In the genomic region with DNA sequence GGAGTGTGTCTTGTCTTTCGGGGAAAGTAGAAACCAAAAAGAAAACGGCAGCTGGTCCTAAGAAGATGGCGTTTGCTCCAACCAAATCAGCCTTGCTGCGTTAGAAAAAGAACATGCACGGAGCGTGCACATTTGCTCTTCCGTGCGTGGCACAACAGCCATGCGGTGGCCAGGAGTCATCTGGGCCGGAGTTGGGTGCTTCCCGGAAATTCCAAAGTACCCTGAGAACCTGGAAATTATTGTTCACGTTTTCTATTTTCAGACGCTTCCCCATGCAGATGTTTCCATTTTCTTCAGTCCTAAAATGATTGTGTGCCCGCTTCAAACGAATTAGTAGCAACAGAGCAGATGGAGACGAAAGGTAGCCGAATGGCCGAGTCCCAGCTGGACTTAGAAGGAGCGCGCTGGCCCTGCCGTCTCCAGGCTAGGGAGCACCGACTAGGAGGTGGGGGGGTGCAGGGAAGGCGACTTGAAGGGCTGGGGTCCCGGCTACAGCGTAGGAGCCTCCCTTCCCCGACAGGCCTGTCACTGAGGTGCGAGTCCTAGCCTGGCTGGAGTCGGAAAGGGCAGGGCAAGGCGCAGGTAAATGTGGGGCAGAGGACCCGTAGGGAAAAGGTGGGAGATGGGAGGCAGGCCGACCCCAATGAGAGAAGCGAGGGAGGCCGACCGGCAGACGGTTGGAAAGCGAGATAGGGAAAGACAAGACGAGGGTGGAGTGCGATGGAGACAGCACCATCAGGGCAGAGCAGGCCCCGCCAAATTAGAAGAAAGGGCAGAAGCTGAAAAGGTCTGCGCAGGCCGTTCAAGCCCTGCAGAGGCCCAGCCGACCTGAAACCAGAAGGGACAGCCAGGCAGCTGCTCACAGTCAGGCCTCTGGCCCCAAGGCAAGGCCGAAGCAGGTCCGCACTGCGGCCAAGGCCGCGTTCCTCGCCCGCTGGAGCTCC, we compare ENCODE assay signal across 16 cellular contexts. TPM values are rescaled to one million over a fixed set of nuclear protein-coding genes. Genes with fewer than 3 reads are reported as not detected.
DNase-seq lines count a peak whose midpoint lies in the region; ATAC-seq and TF ChIP-seq lines count a peak whose summit lies in the region.
"Had no signal": no experiment of that assay in that cellular context is flagged by ENCODE, and none has a peak within 500 bp of the region (broad histone marks: within the 10 kb centered on the region; RNA-seq: fewer than 3 reads in every experiment).

No MANE protein-coding gene starts in this region.

- TF ChIP-seq CTCF in SK-N-SH (IDR thresholded peaks at IDR 0.05) (no peak), Panc1 (IDR thresholded peaks at IDR 0.05) (no peak), endodermal cell (conservative IDR thresholded peaks at IDR 0.05) (no peak), osteocyte (IDR thresholded peaks at IDR 0.05) (no peak)

- TF ChIP-seq RAD21 in SK-N-SH (IDR thresholded peaks at IDR 0.05; ENCODE audit: low read length), result no peak

- no peaks in the 10 kb centered on the region for H3K9me3 ChIP-seq in SK-N-SH
- no peaks in the 10 kb centered on the region for H3K9me3 ChIP-seq in Panc1 (ENCODE audit: control insufficient read depth, insufficient read depth, low read depth, low read length)
- H3K9me3 ChIP-seq in endodermal cell (ENCODE audit: control insufficient read depth, low read length), result peaks cover 5% of the 10 kb centered on the region
- H3K9me3 ChIP-seq: body of pancreas, ovary had no signal

- peaks cover 25% of the 10 kb centered on the region for H3K4me1 Mint-ChIP-seq in endodermal cell
- peaks cover 29% of the 10 kb centered on the region for H3K4me1 Mint-ChIP-seq in osteocyte (ENCODE audit: unreplicated experiment)

- in situ Hi-C loops in Panc1 (cut with HindIII; ENCODE audit: low pct_unique_long_range_greater_than_20kb, low sequenced_read_pairs), result no loop called here

- H3K27ac ChIP-seq in SK-N-SH (ENCODE audit: low read depth in 2 of 2, low read length in 1 of 2) (no peak overlapping the region), Panc1 (ENCODE audit: low read length) (peak overlapping the region; percentile 73), endodermal cell (ENCODE audit: low read depth, low read length) (no peak overlapping the region)
- H3K27ac ChIP-seq: body of pancreas, ovary had no signal

- H3K4me3 Mint-ChIP-seq in endodermal cell, result peak overlapping the region; percentile 29
- peak overlapping the region; percentile 53 for H3K4me3 Mint-ChIP-seq in osteocyte (ENCODE audit: unreplicated experiment)

- no TSS peak for BruUV-seq in Panc1 (replicated peaks; lab: Mats Ljungman, UMichigan)

- H3K27ac Mint-ChIP-seq in endodermal cell (no peak overlapping the region), osteocyte (ENCODE audit: unreplicated experiment) (no peak overlapping the region)

- H3K9me3 Mint-ChIP-seq in endodermal cell, result peaks cover 3% of the 10 kb centered on the region
- H3K9me3 Mint-ChIP-seq in osteocyte (ENCODE audit: unreplicated experiment), result no peaks in the 10 kb centered on the region

- ATAC-seq in SK-N-SH treated with all-trans-retinoic acid at 6 μM for 48 hours, result no peak
- peak; percentile 3 for ATAC-seq in Panc1
- ATAC-seq in GM18858 (IDR thresholded peaks at IDR 0.05; ENCODE audit: unreplicated experiment), result no peak
- ATAC-seq: body of pancreas had no signal

- H3K36me3 ChIP-seq in SK-N-SH (replicated peaks in 1 of 2; ENCODE audit: control insufficient read depth in 1 of 2, insufficient read depth in 2 of 2, low read length in 1 of 2) (no peaks in the 10 kb centered on the region), Panc1 (ENCODE audit: control insufficient read depth, insufficient read depth, low read length) (no peaks in the 10 kb centered on the region), endodermal cell (ENCODE audit: control insufficient read depth, insufficient read depth, low read length) (no peaks in the 10 kb centered on the region)
- H3K36me3 ChIP-seq: ovary had no signal

- WGBS in SK-N-SH (ENCODE audit: low lambda C conversion rate), result 53% methylated on average over 38 of the region's 49 CpGs
- 12 to 13% methylated on average over 39 to 49 of the region's 49 CpGs for WGBS in endodermal cell (ENCODE audit: insufficient coverage in 1 of 2, insufficient read length in 1 of 2), 2 experiments

- no peak overlapping the region for H3K4me3 ChIP-seq in SK-N-SH (ENCODE audit: low read depth in 2 of 2, low read length in 1 of 2)
- H3K4me3 ChIP-seq in Panc1 (ENCODE audit: low read depth in 2 of 2, low read length in 2 of 2), result peak overlapping the region; percentile 50 to 53
- H3K4me3 ChIP-seq in endodermal cell (ENCODE audit: low read length), result no peak overlapping the region
- H3K4me3 ChIP-seq: body of pancreas, ovary had no signal

- peak overlapping the region; percentile 37; the same call in 1 of the 2 replicates for H3K4me2 ChIP-seq in SK-N-SH

- no peaks in the 10 kb centered on the region for H3K9me2 ChIP-seq in SK-N-SH

- no peaks in the 10 kb centered on the region for H3K79me2 ChIP-seq in SK-N-SH (ENCODE audit: insufficient read depth)

- intact Hi-C loops in Panc1 (cut with micrococcal nuclease; ENCODE audit: unreplicated experiment), result no loop called here

- H3K27me3 Mint-ChIP-seq in endodermal cell (ENCODE audit: insufficient read depth), result peaks cover 94% of the 10 kb centered on the region
- H3K27me3 Mint-ChIP-seq in osteocyte (ENCODE audit: unreplicated experiment), result peaks cover 71% of the 10 kb centered on the region

- H3K27me3 ChIP-seq in SK-N-SH (ENCODE audit: insufficient read depth) (peaks cover 91% of the 10 kb centered on the region), Panc1 (ENCODE audit: control insufficient read depth, insufficient read depth, low read length) (no peaks in the 10 kb centered on the region), endodermal cell (ENCODE audit: control insufficient read depth, insufficient read depth, low read length, poor library complexity, severe bottlenecking) (peaks cover 97% of the 10 kb centered on the region)

- no peaks in the 10 kb centered on the region for H3F3A ChIP-seq in SK-N-SH (replicated peaks; ENCODE audit: insufficient read depth)

- CTCF ChIA-PET in SK-N-SH (lab: Yijun Ruan, JAX), result interaction anchor here (0.6 to 9.3 kb wide), 4 partner anchors 8 to 272 kb away, joined by 3 to 69 read pairs (median 12); no protein-coding TSS in a partner anchor
- CTCF ChIA-PET in Panc1 (lab: Charles Lee), result interaction anchor here (0.6 kb wide), 1 partner anchor 60 kb away, joined by 3 read pairs; no protein-coding TSS in a partner anchor

- no peak for TF ChIP-seq EP300 in SK-N-SH (IDR thresholded peaks at IDR 0.05; ENCODE audit: borderline replicate concordance in 1 of 2, low read depth in 1 of 2, low read length in 1 of 2)

- H3K4me1 ChIP-seq in SK-N-SH (ENCODE audit: control insufficient read depth in 1 of 2, insufficient read depth in 2 of 2, low read depth in 1 of 2, low read length in 1 of 2), result peaks cover 0 to 13% of the 10 kb centered on the region in 2 experiments; a peak in 1 of 4 replicates
- H3K4me1 ChIP-seq in Panc1 (ENCODE audit: control insufficient read depth, insufficient read depth, low read length), result peaks cover 13% of the 10 kb centered on the region
- peaks cover 8% of the 10 kb centered on the region for H3K4me1 ChIP-seq in endodermal cell (ENCODE audit: control insufficient read depth, insufficient read depth, low read length)

- no peaks in the 10 kb centered on the region for H4K20me1 ChIP-seq in SK-N-SH (ENCODE audit: insufficient read depth)

- no peak overlapping the region for H2AFZ ChIP-seq in SK-N-SH (ENCODE audit: low read depth)

- no peaks in the 10 kb centered on the region for H3K36me3 Mint-ChIP-seq in endodermal cell (ENCODE audit: low read depth)
- H3K36me3 Mint-ChIP-seq in osteocyte (ENCODE audit: unreplicated experiment), result peaks cover 6% of the 10 kb centered on the region

- DNase-seq in SK-N-SH (peak; percentile 33), Panc1 (ENCODE audit: low read depth, low spot score) (no peak), endodermal cell (no peak), osteocyte (ENCODE audit: extremely low spot score, unreplicated experiment) (no peak), H4 (ENCODE audit: low spot score) (no peak), NCI-H2196 (lab: John Stamatoyannopoulos, UW; ENCODE audit: unreplicated experiment) (no peak)
- DNase-seq: activated CD4-positive, alpha-beta T cell treated with anti-CD3 and anti-CD28 coated beads, Interleukin-2, amount 50 U/mL, for 48 hours; erythroblast; ovary; stimulated activated CD4-positive, alpha-beta T cell treated with anti-CD3 and anti-CD28 coated beads, Interleukin-2, amount 100 ng/mL, for 48 hours; substantia nigra had no signal

- H3K9ac ChIP-seq in SK-N-SH (no peak overlapping the region), endodermal cell (ENCODE audit: extremely low read depth, low read length, poor library complexity, severe bottlenecking) (no peak overlapping the region)

- POLR2A ChIA-PET in SK-N-SH (lab: Yijun Ruan, JAX), result no interaction called here
- POLR2A ChIA-PET in Panc1 (lab: Charles Lee), result no interaction called here

TF ChIP-seq in SK-N-SH, 30 proteins besides CTCF, POLR2A, EP300 and RAD21 (continues in another document):
- TF ChIP-seq MEF2A (IDR thresholded peaks at IDR 0.05; ENCODE audit: borderline replicate concordance, low read depth) (no peak), TEAD4 (IDR thresholded peaks at IDR 0.05; ENCODE audit: borderline replicate concordance, insufficient read depth) (no peak)

TF ChIP-seq in SK-N-SH treated with all-trans-retinoic acid at 6 μM for 48 hours, 23 proteins besides CTCF, POLR2A, EP300 and RAD21 (continues in another document):
- TF ChIP-seq, protein P1, sequence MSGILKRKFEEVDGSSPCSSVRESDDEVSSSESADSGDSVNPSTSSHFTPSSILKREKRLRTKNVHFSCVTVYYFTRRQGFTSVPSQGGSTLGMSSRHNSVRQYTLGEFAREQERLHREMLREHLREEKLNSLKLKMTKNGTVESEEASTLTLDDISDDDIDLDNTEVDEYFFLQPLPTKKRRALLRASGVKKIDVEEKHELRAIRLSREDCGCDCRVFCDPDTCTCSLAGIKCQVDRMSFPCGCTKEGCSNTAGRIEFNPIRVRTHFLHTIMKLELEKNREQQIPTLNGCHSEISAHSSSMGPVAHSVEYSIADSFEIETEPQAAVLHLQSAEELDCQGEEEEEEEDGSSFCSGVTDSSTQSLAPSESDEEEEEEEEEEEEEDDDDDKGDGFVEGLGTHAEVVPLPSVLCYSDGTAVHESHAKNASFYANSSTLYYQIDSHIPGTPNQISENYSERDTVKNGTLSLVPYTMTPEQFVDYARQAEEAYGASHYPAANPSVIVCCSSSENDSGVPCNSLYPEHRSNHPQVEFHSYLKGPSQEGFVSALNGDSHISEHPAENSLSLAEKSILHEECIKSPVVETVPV (CRISPR knock-in tag; IDR thresholded peaks at IDR 0.05), result no peak
- TF ChIP-seq GLIS3 (CRISPR knock-in tag; IDR thresholded peaks at IDR 0.05), result no peak

RNA-seq across cellular contexts. Expression of a gene that starts 1.4 kb away (rescaled TPM):
- not detected in 2 replicates for polyA plus RNA-seq in SK-N-SH (2012; rRNA removed)
- not detected in 2 replicates for polyA plus RNA-seq in SK-N-SH (2012; cell fraction: cytosol; rRNA removed)
- not detected in 2 replicates for polyA plus RNA-seq in SK-N-SH (2012; cell fraction: nucleus; rRNA removed)
- 81.2 TPM for total RNA-seq in Panc1 (2021; ENCODE audit: unreplicated experiment)
- 105 TPM for polyA plus RNA-seq in Panc1 (2012; ENCODE audit: insufficient read length)
- under 1 TPM in 1 of 2 donors, not detected in 1; 0.35 TPM for total RNA-seq in endodermal cell
- polyA plus RNA-seq in endodermal cell (2013, experiment 1 of 2), result 2.9 TPM
- 2.2 TPM for polyA plus RNA-seq in endodermal cell (2013, experiment 2 of 2)
- 1.7 and 2.2 TPM in 2 replicates for total RNA-seq in osteocyte
- total RNA-seq in H4 (2014; rRNA removed; shearing (Covaris generic)), result not detected in 2 replicates
- total RNA-seq: ovary had no signal
- polyA plus RNA-seq: AG04450, keratinocyte had no signal

Comparison
In these comparisons a context has a peak if more than half of its experiments do, and no peak if none do; other contexts are left out.
1. H3K4me3 ChIP-seq: peak in Panc1 (2 of 2); none in SK-N-SH (0 of 2) and endodermal cell (single experiment).
2. RNA of a gene that starts 1.4 kb away (total RNA-seq): 81.2 TPM in Panc1 (single experiment); 1.7 to 2.2 TPM in osteocyte, 0.35 TPM in endodermal cell and not detected in H4; every median in the first group is over 10 times any median in the second.